ENCODE assay signal across 11 cellular contexts in the genomic region with DNA sequence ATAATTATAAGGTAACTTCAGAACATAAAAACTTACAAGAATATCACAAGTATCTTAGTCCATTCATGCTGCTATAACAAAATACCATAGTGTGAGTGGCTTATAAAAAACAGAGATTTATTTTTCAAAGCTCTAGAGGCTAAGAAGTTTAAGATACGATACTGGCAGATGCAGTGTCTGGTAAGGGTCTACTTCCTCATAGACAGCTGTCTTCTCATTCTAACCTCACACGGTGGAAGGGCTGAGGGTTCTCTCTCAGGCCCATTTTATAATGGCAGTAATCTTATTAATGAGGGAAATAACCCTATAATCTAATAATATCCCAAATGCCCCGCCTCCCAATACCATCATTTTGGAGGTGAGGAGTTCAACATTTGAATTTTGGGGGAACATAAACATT.
"Had no signal": no experiment of that assay in that cellular context is flagged by ENCODE, and none has a peak within 500 bp of the region (broad histone marks: within the 10 kb centered on the region; RNA-seq: fewer than 3 reads in every experiment).

No MANE protein-coding gene starts in this region.

- DNase-seq: activated CD4-positive, alpha-beta T cell treated with anti-CD3 and anti-CD28 coated beads for 36 hours; activated CD8-positive, alpha-beta memory T cell treated with anti-CD3 and anti-CD28 coated beads, Interleukin-2, amount 50 U/mL, for 48 hours; activated CD8-positive, alpha-beta T cell treated with anti-CD3 and anti-CD28 coated beads for 36 hours; activated naive CD8-positive, alpha-beta T cell treated with anti-CD3 and anti-CD28 coated beads, Interleukin-2, amount 10 ng/mL, durations not matched to agents 7 days and 5 days; anterior cingulate cortex; heart left ventricle; left lung; stimulated activated CD4-positive, alpha-beta T cell treated with anti-CD3 and anti-CD28 coated beads, Interleukin-15, amount 100 ng/mL, for 24 hours; stimulated activated CD4-positive, alpha-beta T cell treated with anti-CD3 and anti-CD28 coated beads, Interleukin-4, amount 100 ng/mL, for 24 hours; stimulated activated naive CD8-positive, alpha-beta T cell treated with anti-CD3 and anti-CD28 coated beads, Interleukin-15, amount 100 ng/mL, for 72 hours had no signal

- ATAC-seq: activated CD4-positive, alpha-beta T cell treated with anti-CD3 and anti-CD28 coated beads for 36 hours; activated CD8-positive, alpha-beta T cell treated with anti-CD3 and anti-CD28 coated beads for 36 hours; heart left ventricle; left lung; stimulated activated naive CD8-positive, alpha-beta T cell treated with anti-CD3 and anti-CD28 coated beads, Interleukin-15, amount 100 ng/mL, for 72 hours had no signal

- H3K4me3 ChIP-seq: heart left ventricle, left lung, thoracic aorta had no signal

- H3K27ac Mint-ChIP-seq: activated CD4-positive, alpha-beta T cell treated with anti-CD3 and anti-CD28 coated beads for 36 hours; activated CD8-positive, alpha-beta T cell treated with anti-CD3 and anti-CD28 coated beads for 36 hours; activated naive CD8-positive, alpha-beta T cell treated with anti-CD3 and anti-CD28 coated beads, Interleukin-2, amount 10 ng/mL, durations not matched to agents 7 days and 5 days; stimulated activated naive CD8-positive, alpha-beta T cell treated with anti-CD3 and anti-CD28 coated beads, Interleukin-15, amount 100 ng/mL, for 72 hours had no signal

- H3K4me3 Mint-ChIP-seq: activated CD4-positive, alpha-beta T cell treated with anti-CD3 and anti-CD28 coated beads for 36 hours; activated CD8-positive, alpha-beta T cell treated with anti-CD3 and anti-CD28 coated beads for 36 hours; activated naive CD8-positive, alpha-beta T cell treated with anti-CD3 and anti-CD28 coated beads, Interleukin-2, amount 10 ng/mL, durations not matched to agents 7 days and 5 days; stimulated activated naive CD8-positive, alpha-beta T cell treated with anti-CD3 and anti-CD28 coated beads, Interleukin-15, amount 100 ng/mL, for 72 hours had no signal

- H3K36me3 Mint-ChIP-seq: activated naive CD8-positive, alpha-beta T cell treated with anti-CD3 and anti-CD28 coated beads, Interleukin-2, amount 10 ng/mL, durations not matched to agents 7 days and 5 days had no signal

- H3K9me3 Mint-ChIP-seq: activated CD8-positive, alpha-beta T cell treated with anti-CD3 and anti-CD28 coated beads for 36 hours; activated naive CD8-positive, alpha-beta T cell treated with anti-CD3 and anti-CD28 coated beads, Interleukin-2, amount 10 ng/mL, durations not matched to agents 7 days and 5 days; stimulated activated naive CD8-positive, alpha-beta T cell treated with anti-CD3 and anti-CD28 coated beads, Interleukin-15, amount 100 ng/mL, for 72 hours had no signal

- H3K27me3 Mint-ChIP-seq: activated CD4-positive, alpha-beta T cell treated with anti-CD3 and anti-CD28 coated beads for 36 hours; activated CD8-positive, alpha-beta T cell treated with anti-CD3 and anti-CD28 coated beads for 36 hours; activated naive CD8-positive, alpha-beta T cell treated with anti-CD3 and anti-CD28 coated beads, Interleukin-2, amount 10 ng/mL, durations not matched to agents 7 days and 5 days; stimulated activated naive CD8-positive, alpha-beta T cell treated with anti-CD3 and anti-CD28 coated beads, Interleukin-15, amount 100 ng/mL, for 72 hours had no signal

- H3K4me1 Mint-ChIP-seq: activated CD4-positive, alpha-beta T cell treated with anti-CD3 and anti-CD28 coated beads for 36 hours; stimulated activated naive CD8-positive, alpha-beta T cell treated with anti-CD3 and anti-CD28 coated beads, Interleukin-15, amount 100 ng/mL, for 72 hours had no signal

- H3K27me3 ChIP-seq: heart left ventricle, left lung had no signal

- H3K27ac ChIP-seq: heart left ventricle, left lung, thoracic aorta had no signal
